ENCODE assay signal across 20 cellular contexts in genomic region chr12:105289114-105289904, GRCh38. TPM values are rescaled to one million over a fixed set of nuclear protein-coding genes. Genes with fewer than 3 reads are reported as not detected.
A peak's percentile ranks its signal among the peaks of the same experiment; 100 is the strongest.
DNase-seq lines count a peak whose midpoint lies in the region; ATAC-seq and TF ChIP-seq lines count a peak whose summit lies in the region.
"Had no signal": no experiment of that assay in that cellular context is flagged by ENCODE, and none has a peak within 500 bp of the region (broad histone marks: within the 10 kb centered on the region; RNA-seq: fewer than 3 reads in every experiment).

No MANE protein-coding gene starts in this region.

- DNase-seq in GM03348 (ENCODE audit: low spot score) (peak; percentile 40), LHCN-M2 (ENCODE audit: low read depth) (peak; percentile 25), astrocyte of the cerebellum (ENCODE audit: low read depth) (peak; percentile 6), kidney epithelial cell (ENCODE audit: low read depth) (peak; percentile 16), DMS153 treated with DMSO at 0.1 percent for 48 hours (lab: John Stamatoyannopoulos, UW; ENCODE audit: unreplicated experiment) (no peak), prostate gland (ENCODE audit: low spot score) (no peak), NCI-H1436 (lab: John Stamatoyannopoulos, UW) (no peak)
- DNase-seq: activated gamma-delta T cell; KBM-7; left ventricle myocardium superior; naive thymus-derived CD8-positive, alpha-beta T cell; NCI-H187; NCI-H69; SHP77 treated with DMSO at 0.1 percent for 48 hours; sigmoid colon; stimulated activated naive CD4-positive, alpha-beta T cell had no signal

- intact Hi-C loops in prostate gland (cut with DNase I): no loop called here

- H3K9me3 ChIP-seq in prostate gland: no peaks in the 10 kb centered on the region
- H3K9me3 ChIP-seq: sigmoid colon had no signal

- no peaks in the 10 kb centered on the region for H3K4me1 ChIP-seq in prostate gland (replicated peaks)
- H3K4me1 ChIP-seq: sigmoid colon had no signal

- H3K36me3 ChIP-seq in kidney epithelial cell (ENCODE audit: control insufficient read depth, insufficient read depth, low read length): no peaks in the 10 kb centered on the region
- no peaks in the 10 kb centered on the region for H3K36me3 ChIP-seq in prostate gland
- H3K36me3 ChIP-seq: cardiac muscle cell, sigmoid colon had no signal

- H3K4me3 ChIP-seq in astrocyte of the cerebellum (ENCODE audit: low read depth, low read length) (no peak overlapping the region), kidney epithelial cell (ENCODE audit: low read depth, low read length) (no peak overlapping the region), prostate gland (no peak overlapping the region)
- H3K4me3 ChIP-seq: cardiac muscle cell, hepatocyte, sigmoid colon had no signal

- no peak for ATAC-seq in GM21737 (IDR thresholded peaks at IDR 0.05; ENCODE audit: unreplicated experiment)
- ATAC-seq: left ventricle myocardium superior; naive thymus-derived CD8-positive, alpha-beta T cell had no signal

- H3K27me3 ChIP-seq in kidney epithelial cell (ENCODE audit: control insufficient read depth, insufficient read depth, low read length): no peaks in the 10 kb centered on the region
- no peaks in the 10 kb centered on the region for H3K27me3 ChIP-seq in prostate gland (replicated peaks; ENCODE audit: insufficient read depth)
- H3K27me3 ChIP-seq: hepatocyte had no signal

- WGBS in prostate gland: 88% methylated on average over 6 of the region's 6 CpGs

- no peak for TF ChIP-seq POLR2A in prostate gland (IDR thresholded peaks at IDR 0.05)

- TF ChIP-seq CTCF in astrocyte of the cerebellum (IDR thresholded peaks at IDR 0.05; ENCODE audit: low read depth, low read length, missing control alignments) (no peak), kidney epithelial cell (IDR thresholded peaks at IDR 0.05; ENCODE audit: insufficient read depth, low read length, poor library complexity, severe bottlenecking) (no peak), prostate gland (IDR thresholded peaks at IDR 0.05) (no peak)

- no peak overlapping the region for H3K27ac ChIP-seq in prostate gland
- H3K27ac ChIP-seq: C4-2B, cardiac muscle cell, hepatocyte, sigmoid colon had no signal

- in situ Hi-C loops in astrocyte of the cerebellum (cut with HindIII; ENCODE audit: low sequenced_read_pairs): no loop called here

RNA-seq across cellular contexts. Expression of gene C12orf75, which starts 41.2 kb away (rescaled TPM):
- total RNA-seq in LHCN-M2 (2014; rRNA removed): 238 and 300 TPM in 2 replicates
- polyA plus RNA-seq in LHCN-M2 (2012): 174 TPM
- 248 and 276 TPM in 2 replicates for total RNA-seq in kidney epithelial cell
- total RNA-seq in prostate gland: 100 to 1,000 TPM in 1 of 2 donors, 10 to 100 TPM in 1; 47.1 to 108 TPM

RNA-seq across cellular contexts. Expression of gene APPL2, which starts 53.3 kb away (rescaled TPM):
- 36.9 and 41.6 TPM in 2 replicates for total RNA-seq in LHCN-M2 (2014; rRNA removed)
- 44.4 TPM for polyA plus RNA-seq in LHCN-M2 (2012)
- total RNA-seq in kidney epithelial cell: 23.8 and 28.1 TPM in 2 replicates
- 100 to 1,000 TPM in 1 of 2 donors, 10 to 100 TPM in 1; 72.0 to 110 TPM for total RNA-seq in prostate gland

Comparison
In these comparisons a context has a peak if more than half of its experiments do, and no peak if none do; other contexts are left out.
1. DNase-seq: peak in GM03348 (single experiment), LHCN-M2 (single experiment), astrocyte of the cerebellum (single experiment) and kidney epithelial cell (single experiment); none in DMS153 treated with DMSO at 0.1 percent for 48 hours (single experiment), prostate gland (single experiment) and NCI-H1436 (single experiment).